Comparison of ENCODE assay signal across 16 cellular contexts in the genomic region with DNA sequence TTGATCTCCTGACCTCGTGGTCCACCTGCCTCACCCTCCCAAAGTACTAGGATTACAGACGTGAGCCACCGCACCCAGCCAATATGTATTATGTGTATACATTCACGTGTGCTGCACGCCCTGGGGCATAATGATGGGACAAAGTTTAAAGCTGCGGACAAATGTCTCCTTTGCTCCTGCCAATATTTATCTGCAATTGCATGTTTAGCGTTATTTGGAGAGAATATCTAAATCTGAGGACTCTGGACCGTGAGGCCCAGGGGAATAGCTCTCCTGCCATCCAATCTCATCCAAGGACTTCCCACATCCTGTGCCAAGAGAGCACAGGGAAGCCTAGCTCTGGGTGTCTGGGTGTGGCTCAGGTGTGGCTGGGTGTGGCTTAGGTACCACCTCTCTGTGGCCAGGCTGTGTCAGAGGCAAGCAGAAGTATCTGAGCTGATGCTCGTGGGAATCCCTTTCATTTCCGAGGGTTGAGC. TPM values are rescaled to one million over a fixed set of nuclear protein-coding genes. Genes with fewer than 3 reads are reported as not detected.
DNase-seq lines count a peak whose midpoint lies in the region; ATAC-seq, FAIRE-seq and TF ChIP-seq lines count a peak whose summit lies in the region.
"Had no signal": no experiment of that assay in that cellular context is flagged by ENCODE, and none has a peak within 500 bp of the region (broad histone marks: within the 10 kb centered on the region; RNA-seq: fewer than 3 reads in every experiment).

No MANE protein-coding gene starts in this region.

- H3K4me1 ChIP-seq in transverse colon, result no peaks in the 10 kb centered on the region

- intact Hi-C loops in transverse colon (cut with DNase I; ENCODE audit: low total_unique reads), result no loop called here

- no peaks in the 10 kb centered on the region for H3K9me3 ChIP-seq in transverse colon

- TF ChIP-seq POLR2A in transverse colon (IDR thresholded peaks at IDR 0.05), result no peak

- ATAC-seq in left lobe of liver (peak; percentile 79), GM21526 (IDR thresholded peaks at IDR 0.05; ENCODE audit: low FRiP score, unreplicated experiment) (no peak)

- no peaks in the 10 kb centered on the region for H3K27me3 ChIP-seq in bronchial epithelial cell (ENCODE audit: control insufficient read depth, insufficient read depth, low read length)
- no peaks in the 10 kb centered on the region for H3K27me3 ChIP-seq in transverse colon

- DNase-seq in NCI-H748 (lab: John Stamatoyannopoulos, UW; ENCODE audit: unreplicated experiment), result peak; percentile 39
- DNase-seq in NCI-H748 treated with DMSO at 0.1 percent for 48 hours (lab: John Stamatoyannopoulos, UW), result no peak
- DNase-seq in bronchial epithelial cell (ENCODE audit: low read depth), result peak; percentile 42
- DNase-seq in left lobe of liver (ENCODE audit: low spot score), result peak; percentile 88
- peak; percentile 63 for DNase-seq in transverse colon
- DNase-seq in activated naive CD4-positive, alpha-beta T cell treated with Interleukin-2 at 50 U/mL for 16 hours, result no peak
- DNase-seq in NCI-H1092 (lab: John Stamatoyannopoulos, UW), result no peak
- DNase-seq: CD8-positive, alpha-beta memory T cell; DMS79; HCEC 1CT; Kasumi-1; NCI-H187 treated with DMSO at 0.1 percent for 48 hours; NCI-H524 treated with DMSO at 0.1 percent for 48 hours had no signal

- H3K4me3 ChIP-seq in bronchial epithelial cell (ENCODE audit: low read depth, low read length), result no peak overlapping the region
- H3K4me3 ChIP-seq in transverse colon, result no peak overlapping the region

- no peak for TF ChIP-seq CTCF in bronchial epithelial cell (IDR thresholded peaks at IDR 0.05; ENCODE audit: insufficient read depth, low read length, severe bottlenecking)
- no peak for TF ChIP-seq CTCF in transverse colon (IDR thresholded peaks at IDR 0.05)

- in situ Hi-C loops in transverse colon (cut with MboI; ENCODE audit: low pct_ligation_motif_present in 1 of 4, low pct_unique_long_range_greater_than_20kb in 1 of 4, low sequenced_read_pairs in 3 of 4), result loop anchor here (25.0 kb wide), 1 partner anchor 689 kb away; no protein-coding TSS in a partner anchor

- TF ChIP-seq EP300 in transverse colon (IDR thresholded peaks at IDR 0.05; ENCODE audit: low read depth), result no peak

- no peak overlapping the region for H3K27ac ChIP-seq in transverse colon
- H3K27ac ChIP-seq: 22Rv1 had no signal

- FAIRE-seq in bronchial epithelial cell (lab: Jason Lieb, UNC), result no peak
- FAIRE-seq: D721Med had no signal

- 56 to 60% methylated on average over 1 to 10 of the region's 10 CpGs for WGBS in transverse colon (ENCODE audit: low coverage in 1 of 2), 2 donors

- H3K36me3 ChIP-seq in bronchial epithelial cell (ENCODE audit: control insufficient read depth, insufficient read depth, low read length) (no peaks in the 10 kb centered on the region), transverse colon (no peaks in the 10 kb centered on the region)

RNA-seq across cellular contexts. Expression of gene BOD1, which starts 6.9 kb away (rescaled TPM):
- 91.4 and 106 TPM in 2 replicates for total RNA-seq in bronchial epithelial cell
- total RNA-seq in left lobe of liver, result 12.1 TPM
- 10 to 100 TPM in 3 of 4 donors, 1 to 10 TPM in 1; 5.6 to 38.6 (median 26.7) TPM for total RNA-seq in transverse colon

Comparison
In these comparisons a context has a peak if more than half of its experiments do, and no peak if none do; other contexts are left out.
1. DNase-seq: peak in NCI-H748 (single experiment), bronchial epithelial cell (single experiment), left lobe of liver (single experiment) and transverse colon (single experiment); none in NCI-H748 treated with DMSO at 0.1 percent for 48 hours (single experiment), activated naive CD4-positive, alpha-beta T cell treated with Interleukin-2 at 50 U/mL for 16 hours (single experiment) and NCI-H1092 (single experiment).